In genomic region chr10:8830064-8830463, GRCh38 we compare ENCODE assay signal across 17 cellular contexts.
"Had no signal": no experiment of that assay in that cellular context is flagged by ENCODE, and none has a peak within 500 bp of the region (broad histone marks: within the 10 kb centered on the region; RNA-seq: fewer than 3 reads in every experiment).

No MANE protein-coding gene starts in this region.

- H3K36me3 Mint-ChIP-seq: natural killer cell; stimulated activated effector memory CD8-positive, alpha-beta T cell treated with anti-CD3 and anti-CD28 coated beads, Interleukin-12 subunit alpha, Interleukin-12 subunit beta, amount 100 ng/mL, for 72 hours had no signal

- H3K4me1 ChIP-seq: heart left ventricle, right atrium auricular region, sigmoid colon, tibial artery, upper lobe of left lung, uterus had no signal

- H3K4me3 ChIP-seq: heart left ventricle, right atrium auricular region, sigmoid colon, tibial artery, upper lobe of left lung, uterus had no signal

- H3K27ac ChIP-seq: heart left ventricle, right atrium auricular region, sigmoid colon, tibial artery, upper lobe of left lung, uterus had no signal

- H3K27me3 ChIP-seq: heart left ventricle, right atrium auricular region, sigmoid colon, tibial artery, upper lobe of left lung, uterus had no signal

- H3K9me3 ChIP-seq: heart left ventricle, right atrium auricular region, sigmoid colon, tibial artery, upper lobe of left lung, uterus had no signal

- H3K27ac Mint-ChIP-seq: dendritic cell treated with granulocyte-macrophage colony-stimulating factor and Interleukin-4, amounts not matched to agents 40 ng/mL and 50 ng/mL, for 4 days; effector memory CD8-positive, alpha-beta T cell; natural killer cell; stimulated activated effector memory CD8-positive, alpha-beta T cell treated with anti-CD3 and anti-CD28 coated beads, Interleukin-12 subunit alpha, Interleukin-12 subunit beta, amount 100 ng/mL, for 72 hours; stimulated activated naive CD8-positive, alpha-beta T cell treated with anti-CD3 and anti-CD28 coated beads, Interleukin-15, Interleukin-2, amounts not matched to agents 100 ng/mL and 50 ng/mL, for 24 hours had no signal

- H3K4me3 Mint-ChIP-seq: dendritic cell treated with granulocyte-macrophage colony-stimulating factor and Interleukin-4, amounts not matched to agents 40 ng/mL and 50 ng/mL, for 4 days; effector memory CD8-positive, alpha-beta T cell; natural killer cell; neural crest cell; stimulated activated effector memory CD8-positive, alpha-beta T cell treated with anti-CD3 and anti-CD28 coated beads, Interleukin-12 subunit alpha, Interleukin-12 subunit beta, amount 100 ng/mL, for 72 hours; stimulated activated naive CD8-positive, alpha-beta T cell treated with anti-CD3 and anti-CD28 coated beads, Interleukin-15, Interleukin-2, amounts not matched to agents 100 ng/mL and 50 ng/mL, for 24 hours had no signal

- H3K36me3 ChIP-seq: heart left ventricle, right atrium auricular region, sigmoid colon, tibial artery, upper lobe of left lung, uterus had no signal

- H3K4me1 Mint-ChIP-seq: natural killer cell; stimulated activated effector memory CD8-positive, alpha-beta T cell treated with anti-CD3 and anti-CD28 coated beads, Interleukin-12 subunit alpha, Interleukin-12 subunit beta, amount 100 ng/mL, for 72 hours had no signal

- DNase-seq: effector memory CD8-positive, alpha-beta T cell; erythroblast; heart left ventricle; hippocampal formation; kidney glomerular epithelial cell; natural killer cell; sigmoid colon; stimulated activated CD4-positive, alpha-beta T cell treated with anti-CD3 and anti-CD28 coated beads, Interleukin-4, amount 100 ng/mL, for 1 hour; stimulated activated CD8-positive, alpha-beta memory T cell treated with anti-CD3 and anti-CD28 coated beads, Interleukin-4, amount 100 ng/mL, for 48 hours; tibial artery; upper lobe of left lung; uterus had no signal

- H3K27me3 Mint-ChIP-seq: dendritic cell treated with granulocyte-macrophage colony-stimulating factor and Interleukin-4, amounts not matched to agents 40 ng/mL and 50 ng/mL, for 4 days had no signal

- H3K9me3 Mint-ChIP-seq: dendritic cell treated with granulocyte-macrophage colony-stimulating factor and Interleukin-4, amounts not matched to agents 40 ng/mL and 50 ng/mL, for 4 days; neural crest cell; stimulated activated effector memory CD8-positive, alpha-beta T cell treated with anti-CD3 and anti-CD28 coated beads, Interleukin-12 subunit alpha, Interleukin-12 subunit beta, amount 100 ng/mL, for 72 hours had no signal

- ATAC-seq: effector memory CD8-positive, alpha-beta T cell; heart left ventricle; natural killer cell; stimulated activated effector memory CD8-positive, alpha-beta T cell treated with anti-CD3 and anti-CD28 coated beads, Interleukin-12 subunit alpha, Interleukin-12 subunit beta, amount 100 ng/mL, for 72 hours had no signal
